Comparison of ENCODE assay signal across 8 cellular contexts in the genomic region with DNA sequence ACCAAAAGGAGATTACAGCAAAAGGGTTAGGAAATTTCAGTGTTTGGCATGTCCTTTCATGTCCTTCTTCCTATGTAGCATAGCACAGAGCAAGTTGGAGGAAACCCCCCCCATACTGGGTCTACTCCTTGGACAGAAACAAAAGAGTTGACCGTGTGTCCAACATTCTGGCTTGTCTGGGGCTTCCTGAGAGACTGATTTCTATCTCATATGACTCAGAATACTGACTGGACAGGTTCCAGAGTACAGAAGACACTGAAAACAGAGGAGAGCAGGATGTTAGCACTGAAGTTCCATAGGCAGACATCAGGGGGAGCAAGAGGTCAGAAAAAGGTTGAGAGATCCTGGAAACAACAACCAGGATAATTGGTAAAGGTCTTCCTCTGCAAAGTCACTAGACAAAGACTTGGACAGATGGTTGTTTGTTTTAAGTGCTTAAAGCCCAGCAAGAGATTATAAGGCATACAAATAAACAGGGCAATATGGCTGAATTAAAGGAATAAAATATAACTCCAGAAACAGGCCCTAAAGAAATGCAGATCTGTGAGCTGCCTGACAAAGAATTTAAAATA. TPM values are rescaled to one million over a fixed set of nuclear protein-coding genes. Genes with fewer than 3 reads are reported as not detected.
DNase-seq lines count a peak whose midpoint lies in the region; ATAC-seq, FAIRE-seq and TF ChIP-seq lines count a peak whose summit lies in the region.

No MANE protein-coding gene starts in this region.

- no peaks in the 10 kb centered on the region for H3K36me3 Mint-ChIP-seq in activated T-cell treated with anti-CD3 and anti-CD28 coated beads, Interleukin-2, amount 50 U/mL, for 4 hours (ENCODE audit: insufficient read depth)

- peak; percentile 66 to 77 for ATAC-seq in activated T-cell treated with anti-CD3 and anti-CD28 coated beads, Interleukin-2, amount 50 U/mL, for 4 hours
- peak; percentile 96 for ATAC-seq in omental fat pad (ENCODE audit: low FRiP score)
- ATAC-seq in GM21576 (IDR thresholded peaks at IDR 0.05; ENCODE audit: unreplicated experiment): no peak

- TF ChIP-seq CTCF in fibroblast of pulmonary artery (IDR thresholded peaks at IDR 0.05; ENCODE audit: low read length, missing control alignments): peak; percentile 96
- peak in 1 of 3 donors; percentile 44 for TF ChIP-seq CTCF in omental fat pad (IDR thresholded peaks at IDR 0.05)

- no peak overlapping the region for H3K4me3 ChIP-seq in Jurkat, Clone E6-1 (ENCODE audit: low read length)
- no peak overlapping the region for H3K4me3 ChIP-seq in fibroblast of pulmonary artery (replicated peaks; ENCODE audit: low read depth, low read length)

- H3K4me1 Mint-ChIP-seq in activated T-cell treated with anti-CD3 and anti-CD28 coated beads, Interleukin-2, amount 50 U/mL, for 4 hours (ENCODE audit: low read depth): peaks cover 5% of the 10 kb centered on the region

- no peaks in the 10 kb centered on the region for H3K27me3 Mint-ChIP-seq in activated T-cell treated with anti-CD3 and anti-CD28 coated beads, Interleukin-2, amount 50 U/mL, for 4 hours (ENCODE audit: low read depth)

- no peak overlapping the region for H3K4me3 Mint-ChIP-seq in activated T-cell treated with anti-CD3 and anti-CD28 coated beads, Interleukin-2, amount 50 U/mL, for 4 hours

- DNase-seq in GM04504 (ENCODE audit: low read depth): peak; percentile 91
- peak; percentile 54 for DNase-seq in Jurkat, Clone E6-1 (ENCODE audit: low read depth, low spot score)
- peak; percentile 83 for DNase-seq in RCC 7860 (ENCODE audit: low spot score)
- DNase-seq in activated T-cell treated with anti-CD3 and anti-CD28 coated beads, Interleukin-2, amount 50 U/mL, for 4 hours: peak; percentile 49
- peak; percentile 99 for DNase-seq in fibroblast of pulmonary artery (ENCODE audit: low read depth)
- DNase-seq in omental fat pad (ENCODE audit: low spot score): peak; percentile 33
- DNase-seq in ureter (ENCODE audit: low spot score): peak; percentile 77

- no peaks in the 10 kb centered on the region for H3K9me3 Mint-ChIP-seq in activated T-cell treated with anti-CD3 and anti-CD28 coated beads, Interleukin-2, amount 50 U/mL, for 4 hours

- peak; percentile 87 for FAIRE-seq in RCC 7860 (lab: Jason Lieb, UNC)

RNA-seq across cellular contexts. Expression of gene USP49, which starts 48.4 kb away (rescaled TPM):
- polyA plus RNA-seq in Jurkat, Clone E6-1 (2012; ENCODE audit: insufficient read depth, insufficient read length): 28.3 TPM
- 1 to 10 TPM; 3.7 to 4.5 (median 4.4) TPM for total RNA-seq in activated T-cell treated with anti-CD3 and anti-CD28 coated beads, Interleukin-2, amount 50 U/mL, for 4 hours
- total RNA-seq in omental fat pad (1 to 10 TPM; 2.3 to 3.8 (median 3.1) TPM), ureter (6.0 TPM)

RNA-seq across cellular contexts. Expression of gene TOMM6, which starts 59.3 kb away (rescaled TPM):
- 429 TPM for polyA plus RNA-seq in Jurkat, Clone E6-1 (2012; ENCODE audit: insufficient read depth, insufficient read length)
- total RNA-seq in activated T-cell treated with anti-CD3 and anti-CD28 coated beads, Interleukin-2, amount 50 U/mL, for 4 hours: 100 to 1,000 TPM; 415 to 478 (median 454) TPM
- 100 to 1,000 TPM in 3 of 4 donors, 10 to 100 TPM in 1; 76.9 to 146 (median 118) TPM for total RNA-seq in omental fat pad
- 209 TPM for total RNA-seq in ureter

Comparison
In these comparisons a context has a peak if more than half of its experiments do, and no peak if none do; other contexts are left out.
1. DNase-seq: peak in every context shown above with its lines; median percentile 99 in fibroblast of pulmonary artery; 91 in GM04504; 83 in RCC 7860; 77 in ureter; 54 in Jurkat, Clone E6-1; 49 in activated T-cell treated with anti-CD3 and anti-CD28 coated beads, Interleukin-2, amount 50 U/mL, for 4 hours; 33 in omental fat pad.